14 cellular contexts compared by ENCODE assay signal in the genomic region with DNA sequence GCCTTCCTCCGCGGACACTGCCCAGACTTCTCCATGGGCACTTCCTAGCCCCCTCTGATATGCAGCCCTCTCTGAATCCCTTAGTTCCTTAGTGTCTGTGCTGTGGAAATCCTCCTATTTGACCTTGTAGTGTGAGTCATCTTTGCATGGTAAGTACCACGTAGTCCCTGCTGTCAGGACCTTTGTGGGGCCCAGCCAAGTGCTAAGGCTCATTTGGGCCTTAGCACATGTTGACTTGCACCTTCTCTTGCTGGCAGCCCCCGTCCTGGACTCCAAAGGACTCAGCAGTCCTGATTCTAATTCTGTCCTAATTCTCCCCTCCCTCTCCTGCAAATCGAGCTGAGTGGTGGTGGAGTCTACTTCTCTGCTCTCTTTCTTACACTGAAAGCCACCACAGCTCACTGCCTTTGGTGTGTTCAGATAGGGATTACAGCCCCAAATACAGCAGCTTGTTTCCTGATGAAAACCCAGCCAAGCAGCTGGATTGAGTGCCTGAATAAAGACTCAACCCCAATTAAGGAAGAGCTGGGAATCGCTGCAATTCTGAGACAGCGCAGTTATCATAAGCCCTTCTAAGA.
A peak's percentile ranks its signal among the peaks of the same experiment; 100 is the strongest.
DNase-seq lines count a peak whose midpoint lies in the region; ATAC-seq and TF ChIP-seq lines count a peak whose summit lies in the region.
"Had no signal": no experiment of that assay in that cellular context is flagged by ENCODE, and none has a peak within 500 bp of the region (broad histone marks: within the 10 kb centered on the region; RNA-seq: fewer than 3 reads in every experiment).

No MANE protein-coding gene starts in this region.

- H3K79me2 ChIP-seq in mammary epithelial cell (ENCODE audit: insufficient read depth, low read length): no peaks in the 10 kb centered on the region

- TF ChIP-seq POLR2A in vagina (IDR thresholded peaks at IDR 0.05): no peak

- no peak overlapping the region for H3K27ac Mint-ChIP-seq in MCF 10A (ENCODE audit: low read depth, unreplicated experiment)
- H3K27ac Mint-ChIP-seq in mesothelial cell of epicardium: peak overlapping the region; percentile 68
- H3K27ac Mint-ChIP-seq: activated T-cell treated with anti-CD3 and anti-CD28 coated beads, Interleukin-2, amount 50 U/mL, for 24 hours; IgD-negative memory B cell had no signal

- dilution Hi-C loops in mammary epithelial cell (cut with HindIII; ENCODE audit: low sequenced_read_pairs): no loop called here

- intact Hi-C loops in MCF 10A (cut with micrococcal nuclease) (no loop called here), mammary epithelial cell (cut with micrococcal nuclease) (no loop called here), vagina (cut with DNase I) (no loop called here)

- no peaks in the 10 kb centered on the region for H3K27me3 Mint-ChIP-seq in MCF 10A (ENCODE audit: insufficient read depth, unreplicated experiment)
- no peaks in the 10 kb centered on the region for H3K27me3 Mint-ChIP-seq in mesothelial cell of epicardium (ENCODE audit: low read depth)
- H3K27me3 Mint-ChIP-seq: activated T-cell treated with anti-CD3 and anti-CD28 coated beads, Interleukin-2, amount 50 U/mL, for 24 hours; central memory CD8-positive, alpha-beta T cell had no signal

- ATAC-seq in GM19395 (IDR thresholded peaks at IDR 0.05; ENCODE audit: unreplicated experiment): no peak

- H3K4me3 Mint-ChIP-seq in MCF 10A (ENCODE audit: unreplicated experiment) (no peak overlapping the region), mesothelial cell of epicardium (no peak overlapping the region)
- H3K4me3 Mint-ChIP-seq: activated T-cell treated with anti-CD3 and anti-CD28 coated beads, Interleukin-2, amount 50 U/mL, for 24 hours; central memory CD8-positive, alpha-beta T cell; IgD-negative memory B cell had no signal

- POLR2A ChIA-PET in MCF 10A (lab: Yijun Ruan, JAX): no interaction called here

- WGBS in mammary epithelial cell (ENCODE audit: low coverage, missing lambda C conversion rate): 88% methylated on average over 5 of the region's 7 CpGs

- no peak overlapping the region for H3K4me3 ChIP-seq in mammary epithelial cell (replicated peaks in 1 of 3; ENCODE audit: insufficient read depth in 1 of 3, low read depth in 2 of 3, low read length in 3 of 3)
- no peak overlapping the region for H3K4me3 ChIP-seq in epithelial cell of esophagus (ENCODE audit: low read length)
- no peak overlapping the region for H3K4me3 ChIP-seq in vagina

- no peaks in the 10 kb centered on the region for H3K36me3 Mint-ChIP-seq in MCF 10A (ENCODE audit: insufficient read depth, unreplicated experiment)
- H3K36me3 Mint-ChIP-seq in mesothelial cell of epicardium: no peaks in the 10 kb centered on the region
- H3K36me3 Mint-ChIP-seq: IgD-negative memory B cell had no signal

- H3K9me3 ChIP-seq in mammary epithelial cell (replicated peaks; ENCODE audit: insufficient read depth, low read length) (no peaks in the 10 kb centered on the region), vagina (no peaks in the 10 kb centered on the region)

- H3K4me1 ChIP-seq in mammary epithelial cell (ENCODE audit: insufficient read depth, low read length) (no peaks in the 10 kb centered on the region), vagina (peaks cover 8% of the 10 kb centered on the region)

- TF ChIP-seq CTCF in MCF 10A (IDR thresholded peaks at IDR 0.05; ENCODE audit: unreplicated experiment) (no peak), mammary epithelial cell (conservative IDR thresholded peaks at IDR 0.05 in 1 of 2, IDR thresholded peaks at IDR 0.05 in 1 of 2; ENCODE audit: extremely low read depth in 1 of 2, insufficient read depth in 1 of 2, low read depth in 1 of 2, low read length in 2 of 2) (no peak), epithelial cell of esophagus (IDR thresholded peaks at IDR 0.05; ENCODE audit: insufficient read depth, low read depth, low read length, missing control alignments) (no peak), mesothelial cell of epicardium (IDR thresholded peaks at IDR 0.05; ENCODE audit: unreplicated experiment) (no peak), vagina (IDR thresholded peaks at IDR 0.05) (no peak)

- no peaks in the 10 kb centered on the region for H3K27me3 ChIP-seq in mammary epithelial cell (ENCODE audit: insufficient read depth, low read length)
- no peaks in the 10 kb centered on the region for H3K27me3 ChIP-seq in vagina

- CTCF ChIA-PET in MCF 10A (lab: Yijun Ruan, JAX) (no interaction called here), mammary epithelial cell (lab: Charles Lee; ENCODE audit: low non-redundant PET) (no interaction called here)

- no peak overlapping the region for H3K9ac ChIP-seq in mammary epithelial cell (ENCODE audit: insufficient read depth, low read length)

- H3K27ac ChIP-seq in mammary epithelial cell (ENCODE audit: insufficient read depth, low read depth, low read length) (no peak overlapping the region), vagina (peak overlapping the region; percentile 21), substantia nigra (ENCODE audit: low read depth, low read length, poor library complexity, severe bottlenecking) (no peak overlapping the region)
- H3K27ac ChIP-seq: RWPE1, WERI-Rb-1 had no signal

- H3K4me1 Mint-ChIP-seq in MCF 10A (ENCODE audit: insufficient read depth, unreplicated experiment): peaks cover 6% of the 10 kb centered on the region
- peaks cover 25% of the 10 kb centered on the region for H3K4me1 Mint-ChIP-seq in mesothelial cell of epicardium
- H3K4me1 Mint-ChIP-seq: central memory CD8-positive, alpha-beta T cell; IgD-negative memory B cell had no signal

- in situ Hi-C loops in mammary epithelial cell (cut with MboI; ENCODE audit: low sequenced_read_pairs in 2 of 2): no loop called here

- H3K36me3 ChIP-seq in mammary epithelial cell (ENCODE audit: insufficient read depth, low read length): no peaks in the 10 kb centered on the region
- no peaks in the 10 kb centered on the region for H3K36me3 ChIP-seq in vagina
- H3K36me3 ChIP-seq: WERI-Rb-1 had no signal

- H2AFZ ChIP-seq in mammary epithelial cell (ENCODE audit: low read depth, low read length): no peak overlapping the region

- no peak overlapping the region for H3K4me2 ChIP-seq in mammary epithelial cell (ENCODE audit: insufficient read depth, low read depth, low read length)

- no TSS peak for BruUV-seq in MCF 10A (replicated peaks; lab: Mats Ljungman, UMichigan)
- BruUV-seq in mammary epithelial cell (replicated peaks; lab: Mats Ljungman, UMichigan): no TSS peak

- H3K9me3 Mint-ChIP-seq in MCF 10A (ENCODE audit: unreplicated experiment) (no peaks in the 10 kb centered on the region), mesothelial cell of epicardium (no peaks in the 10 kb centered on the region)
- H3K9me3 Mint-ChIP-seq: activated T-cell treated with anti-CD3 and anti-CD28 coated beads, Interleukin-2, amount 50 U/mL, for 24 hours; central memory CD8-positive, alpha-beta T cell had no signal

- H4K20me1 ChIP-seq in mammary epithelial cell (ENCODE audit: insufficient read depth, low read length): no peaks in the 10 kb centered on the region

- DNase-seq in MCF 10A (ENCODE audit: unreplicated experiment) (peak; percentile 19), mammary epithelial cell (no peak), epithelial cell of esophagus (ENCODE audit: low read depth) (peak; percentile 7), mesothelial cell of epicardium (ENCODE audit: low spot score in 2 of 2, unreplicated experiment in 2 of 2) (no peak), vagina (ENCODE audit: extremely low spot score in 2 of 2) (no peak), substantia nigra (lab: John Stamatoyannopoulos, UW) (no peak)
- no peak for DNase-seq in stimulated activated CD4-positive, alpha-beta T cell treated with anti-CD3 and anti-CD28 coated beads, Interleukin-4, amount 100 ng/mL, for 4 hours
- DNase-seq: activated T-cell treated with anti-CD3 and anti-CD28 coated beads, Interleukin-2, amount 50 U/mL, for 24 hours; DMS79 treated with DMSO at 0.1 percent for 48 hours; WERI-Rb-1 had no signal

Comparison
In these comparisons a context has a peak if more than half of its experiments do, and no peak if none do; other contexts are left out.
1. DNase-seq: peak in MCF 10A (single experiment) and epithelial cell of esophagus (single experiment); none in mammary epithelial cell (single experiment), mesothelial cell of epicardium (0 of 2), vagina (0 of 2), stimulated activated CD4-positive, alpha-beta T cell treated with anti-CD3 and anti-CD28 coated beads, Interleukin-4, amount 100 ng/mL, for 4 hours (0 of 2) and substantia nigra (0 of 49).